Comparison of ENCODE assay signal across 14 cellular contexts in genomic region chr4:168584321-168584771, GRCh38.
DNase-seq lines count a peak whose midpoint lies in the region; ATAC-seq and TF ChIP-seq lines count a peak whose summit lies in the region.
"Had no signal": no experiment of that assay in that cellular context is flagged by ENCODE, and none has a peak within 500 bp of the region (broad histone marks: within the 10 kb centered on the region; RNA-seq: fewer than 3 reads in every experiment).

No MANE protein-coding gene starts in this region.

- no peaks in the 10 kb centered on the region for H3K79me2 ChIP-seq in fibroblast of lung (ENCODE audit: control insufficient read depth, insufficient read depth, low read length)

- H3K9me3 Mint-ChIP-seq in stimulated activated naive CD8-positive, alpha-beta T cell treated with anti-CD3 and anti-CD28 coated beads, Interleukin-15, amount 100 ng/mL, for 72 hours, result no peaks in the 10 kb centered on the region

- TF ChIP-seq CTCF in fibroblast of lung (conservative IDR thresholded peaks at IDR 0.05 in 1 of 2, IDR thresholded peaks at IDR 0.05 in 1 of 2; ENCODE audit: low read depth in 1 of 2, low read length in 2 of 2), result no peak
- no peak for TF ChIP-seq CTCF in GM13977 (IDR thresholded peaks at IDR 0.05; ENCODE audit: extremely low read depth, insufficient read depth, missing control alignments)
- no peak for TF ChIP-seq CTCF in BE2C (IDR thresholded peaks at IDR 0.05; ENCODE audit: low read depth, low read length)

- H3K4me2 ChIP-seq in fibroblast of lung (ENCODE audit: extremely low read depth, insufficient read depth, low read length), result peak overlapping the region; percentile 58

- H2AFZ ChIP-seq in fibroblast of lung (ENCODE audit: low read length), result no peak overlapping the region

- no peaks in the 10 kb centered on the region for H3K4me1 Mint-ChIP-seq in stimulated activated naive CD8-positive, alpha-beta T cell treated with anti-CD3 and anti-CD28 coated beads, Interleukin-15, amount 100 ng/mL, for 72 hours

- in situ Hi-C loops in GM13977 (cut with MboI; ENCODE audit: low pct_unique_long_range_greater_than_20kb, low sequenced_read_pairs, unreplicated experiment), result loop anchor here (25.0 kb wide), 1 partner anchor 328 kb away; no protein-coding TSS in a partner anchor

- H3K4me1 ChIP-seq in fibroblast of lung (ENCODE audit: control insufficient read depth, extremely low read depth, insufficient read depth, low read length) (peaks cover 27% of the 10 kb centered on the region), BE2C (peaks cover 5% of the 10 kb centered on the region; the same call in 1 of the 2 replicates)

- H4K20me1 ChIP-seq in fibroblast of lung (ENCODE audit: control insufficient read depth, extremely low read depth, insufficient read depth, low read length), result no peaks in the 10 kb centered on the region

- peak; percentile 81 for DNase-seq in EH (ENCODE audit: low read depth)
- DNase-seq in NCI-H226, result peak; percentile 53
- peak; percentile 54 to 82 for DNase-seq in fibroblast of lung (ENCODE audit: low read depth in 2 of 2)
- no peak for DNase-seq in GM13977 (ENCODE audit: low spot score)
- DNase-seq in BE2C, result no peak
- DNase-seq in stimulated activated naive CD8-positive, alpha-beta T cell treated with anti-CD3 and anti-CD28 coated beads, Interleukin-15, amount 100 ng/mL, for 72 hours, result no peak
- DNase-seq: activated T-cell treated with anti-CD3 and anti-CD28 coated beads for 4 hours; CD4-positive, alpha-beta T cell; nephron progenitor cell; stimulated activated CD4-positive, alpha-beta T cell treated with anti-CD3 and anti-CD28 coated beads, Interleukin-4, amount 100 ng/mL, for 1 hour had no signal

- H3K27me3 Mint-ChIP-seq in stimulated activated naive CD8-positive, alpha-beta T cell treated with anti-CD3 and anti-CD28 coated beads, Interleukin-15, amount 100 ng/mL, for 72 hours, result peaks cover 34% of the 10 kb centered on the region

- H3K36me3 ChIP-seq in fibroblast of lung (ENCODE audit: control insufficient read depth, insufficient read depth, low read length), result no peaks in the 10 kb centered on the region
- no peaks in the 10 kb centered on the region for H3K36me3 ChIP-seq in BE2C
- H3K36me3 ChIP-seq: thoracic aorta had no signal

- no peak overlapping the region for H3K27ac Mint-ChIP-seq in stimulated activated naive CD8-positive, alpha-beta T cell treated with anti-CD3 and anti-CD28 coated beads, Interleukin-15, amount 100 ng/mL, for 72 hours
- H3K27ac Mint-ChIP-seq: CD4-positive, alpha-beta T cell; nephron progenitor cell had no signal

- no peaks in the 10 kb centered on the region for H3K9me3 ChIP-seq in fibroblast of lung (ENCODE audit: control insufficient read depth, insufficient read depth, low read depth, low read length)
- no peaks in the 10 kb centered on the region for H3K9me3 ChIP-seq in BE2C
- H3K9me3 ChIP-seq: thoracic aorta had no signal

- H3K27me3 ChIP-seq in fibroblast of lung (ENCODE audit: control insufficient read depth, insufficient read depth, low read length) (no peaks in the 10 kb centered on the region), BE2C (no peaks in the 10 kb centered on the region)

- ATAC-seq in HG02571 (IDR thresholded peaks at IDR 0.05; ENCODE audit: unreplicated experiment), result peak; percentile 45
- ATAC-seq in GM21390 (IDR thresholded peaks at IDR 0.05; ENCODE audit: unreplicated experiment), result no peak
- no peak for ATAC-seq in stimulated activated naive CD8-positive, alpha-beta T cell treated with anti-CD3 and anti-CD28 coated beads, Interleukin-15, amount 100 ng/mL, for 72 hours

- H3K4me3 Mint-ChIP-seq in stimulated activated naive CD8-positive, alpha-beta T cell treated with anti-CD3 and anti-CD28 coated beads, Interleukin-15, amount 100 ng/mL, for 72 hours, result no peak overlapping the region
- H3K4me3 Mint-ChIP-seq: CD4-positive, alpha-beta T cell; nephron progenitor cell had no signal

- no peak overlapping the region for H3K27ac ChIP-seq in fibroblast of lung (ENCODE audit: insufficient read depth, low read length)
- H3K27ac ChIP-seq: coronary artery, thoracic aorta had no signal

- H3K4me3 ChIP-seq in fibroblast of lung (replicated peaks in 1 of 4; ENCODE audit: control extremely low read depth in 1 of 4, insufficient read depth in 1 of 4, low read depth in 3 of 4, low read length in 4 of 4), result no peak overlapping the region
- no peak overlapping the region for H3K4me3 ChIP-seq in BE2C (ENCODE audit: low read depth, low read length)
- H3K4me3 ChIP-seq: coronary artery, thoracic aorta had no signal

- no peak overlapping the region for H3K9ac ChIP-seq in fibroblast of lung (ENCODE audit: insufficient read depth, low read length)

Comparison
In these comparisons a context has a peak if more than half of its experiments do, and no peak if none do; other contexts are left out.
1. DNase-seq: peak in EH (single experiment), NCI-H226 (single experiment) and fibroblast of lung (2 of 2); none in GM13977 (single experiment), BE2C (single experiment) and stimulated activated naive CD8-positive, alpha-beta T cell treated with anti-CD3 and anti-CD28 coated beads, Interleukin-15, amount 100 ng/mL, for 72 hours (0 of 2).